Comparison of ENCODE assay signal across 16 cellular contexts in the genomic region with DNA sequence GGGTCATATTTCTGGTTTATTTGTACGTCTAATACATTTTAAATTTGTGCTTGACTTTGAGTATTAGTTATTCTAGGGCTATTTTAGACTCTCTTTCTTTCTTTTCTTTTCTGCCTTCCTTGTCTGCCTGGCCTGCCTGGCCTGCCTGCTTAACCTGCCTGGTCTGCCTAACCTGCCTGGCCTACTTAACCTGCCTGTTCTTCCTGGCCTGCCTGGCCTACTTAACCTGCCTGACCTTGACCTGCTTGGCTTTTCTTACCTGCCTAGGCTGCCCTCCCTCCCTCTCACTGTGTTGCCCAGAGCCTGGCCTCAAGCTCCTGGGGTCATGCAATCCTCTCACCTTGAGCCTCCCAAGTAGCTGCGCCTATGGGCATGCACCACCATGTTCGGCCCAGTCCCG.
DNase-seq lines count a peak whose midpoint lies in the region; ATAC-seq and TF ChIP-seq lines count a peak whose summit lies in the region.
"Had no signal": no experiment of that assay in that cellular context is flagged by ENCODE, and none has a peak within 500 bp of the region (broad histone marks: within the 10 kb centered on the region; RNA-seq: fewer than 3 reads in every experiment).

No MANE protein-coding gene starts in this region.

- H3K36me3 Mint-ChIP-seq in WTC11, result no peaks in the 10 kb centered on the region
- no peaks in the 10 kb centered on the region for H3K36me3 Mint-ChIP-seq in immature natural killer cell
- H3K36me3 Mint-ChIP-seq: CD8-positive, alpha-beta T cell had no signal

- POLR2A ChIA-PET in WTC11 (lab: Charles Lee), result no interaction called here

- peak; percentile 48; the same call in 1 of the 2 replicates for ATAC-seq in WTC11
- ATAC-seq in esophagus mucosa, result peak; percentile 92
- ATAC-seq: CD8-positive, alpha-beta T cell; K562 had no signal

- peaks cover 8% of the 10 kb centered on the region for H3K4me1 Mint-ChIP-seq in WTC11
- H3K4me1 Mint-ChIP-seq in immature natural killer cell, result no peaks in the 10 kb centered on the region

- H3K27ac Mint-ChIP-seq in WTC11 (no peak overlapping the region), immature natural killer cell (no peak overlapping the region)
- H3K27ac Mint-ChIP-seq: CD8-positive, alpha-beta T cell had no signal

- H3K4me3 Mint-ChIP-seq in WTC11, result no peak overlapping the region
- H3K4me3 Mint-ChIP-seq in immature natural killer cell, result no peak overlapping the region
- H3K4me3 Mint-ChIP-seq: CD8-positive, alpha-beta T cell had no signal

- H3K9me3 Mint-ChIP-seq in WTC11 (peaks cover 9% of the 10 kb centered on the region), immature natural killer cell (no peaks in the 10 kb centered on the region)
- H3K9me3 Mint-ChIP-seq: CD8-positive, alpha-beta T cell had no signal

- peak; percentile 25 for DNase-seq in NCI-H510A treated with DMSO at 0.1 percent for 48 hours (lab: John Stamatoyannopoulos, UW)
- no peak for DNase-seq in NCI-H510A (lab: John Stamatoyannopoulos, UW)
- no peak for DNase-seq in WTC11 (ENCODE audit: low spot score)
- no peak for DNase-seq in COLO829 (ENCODE audit: low spot score)
- no peak for DNase-seq in NCI-H1694 treated with DMSO at 0.1 percent for 48 hours (lab: John Stamatoyannopoulos, UW)
- no peak for DNase-seq in amniotic stem cell (lab: John Stamatoyannopoulos, UW)
- no peak for DNase-seq in immature natural killer cell
- DNase-seq: 8988T; CD8-positive, alpha-beta T cell; COR-L47; DMS79 treated with DMSO at 0.1 percent for 48 hours; GM23248; HCEC 1CT; IMR-90 had no signal

- no peak for TF ChIP-seq CTCF in WTC11 (IDR thresholded peaks at IDR 0.05)

- CTCF ChIA-PET in WTC11 (lab: Charles Lee), result no interaction called here

- H3K27me3 Mint-ChIP-seq in WTC11 (ENCODE audit: low read depth), result no peaks in the 10 kb centered on the region
- peaks cover 0 to 4% (median 3%) of the 10 kb centered on the region in 3 donors for H3K27me3 Mint-ChIP-seq in immature natural killer cell (ENCODE audit: low read depth in 3 of 3)

TF ChIP-seq in WTC11, 78 proteins besides CTCF, POLR2A, EP300 and RAD21:
- TF ChIP-seq ESRRA (CRISPR knock-in tag; IDR thresholded peaks at IDR 0.05; ENCODE audit: borderline replicate concordance) (peak; percentile 27; the same call in 1 of the 2 replicates), RORB (CRISPR knock-in tag; IDR thresholded peaks at IDR 0.05) (no peak)
- TF ChIP-seq, protein P1, sequence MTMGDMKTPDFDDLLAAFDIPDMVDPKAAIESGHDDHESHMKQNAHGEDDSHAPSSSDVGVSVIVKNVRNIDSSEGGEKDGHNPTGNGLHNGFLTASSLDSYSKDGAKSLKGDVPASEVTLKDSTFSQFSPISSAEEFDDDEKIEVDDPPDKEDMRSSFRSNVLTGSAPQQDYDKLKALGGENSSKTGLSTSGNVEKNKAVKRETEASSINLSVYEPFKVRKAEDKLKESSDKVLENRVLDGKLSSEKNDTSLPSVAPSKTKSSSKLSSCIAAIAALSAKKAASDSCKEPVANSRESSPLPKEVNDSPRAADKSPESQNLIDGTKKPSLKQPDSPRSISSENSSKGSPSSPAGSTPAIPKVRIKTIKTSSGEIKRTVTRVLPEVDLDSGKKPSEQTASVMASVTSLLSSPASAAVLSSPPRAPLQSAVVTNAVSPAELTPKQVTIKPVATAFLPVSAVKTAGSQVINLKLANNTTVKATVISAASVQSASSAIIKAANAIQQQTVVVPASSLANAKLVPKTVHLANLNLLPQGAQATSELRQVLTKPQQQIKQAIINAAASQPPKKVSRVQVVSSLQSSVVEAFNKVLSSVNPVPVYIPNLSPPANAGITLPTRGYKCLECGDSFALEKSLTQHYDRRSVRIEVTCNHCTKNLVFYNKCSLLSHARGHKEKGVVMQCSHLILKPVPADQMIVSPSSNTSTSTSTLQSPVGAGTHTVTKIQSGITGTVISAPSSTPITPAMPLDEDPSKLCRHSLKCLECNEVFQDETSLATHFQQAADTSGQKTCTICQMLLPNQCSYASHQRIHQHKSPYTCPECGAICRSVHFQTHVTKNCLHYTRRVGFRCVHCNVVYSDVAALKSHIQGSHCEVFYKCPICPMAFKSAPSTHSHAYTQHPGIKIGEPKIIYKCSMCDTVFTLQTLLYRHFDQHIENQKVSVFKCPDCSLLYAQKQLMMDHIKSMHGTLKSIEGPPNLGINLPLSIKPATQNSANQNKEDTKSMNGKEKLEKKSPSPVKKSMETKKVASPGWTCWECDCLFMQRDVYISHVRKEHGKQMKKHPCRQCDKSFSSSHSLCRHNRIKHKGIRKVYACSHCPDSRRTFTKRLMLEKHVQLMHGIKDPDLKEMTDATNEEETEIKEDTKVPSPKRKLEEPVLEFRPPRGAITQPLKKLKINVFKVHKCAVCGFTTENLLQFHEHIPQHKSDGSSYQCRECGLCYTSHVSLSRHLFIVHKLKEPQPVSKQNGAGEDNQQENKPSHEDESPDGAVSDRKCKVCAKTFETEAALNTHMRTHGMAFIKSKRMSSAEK (CRISPR knock-in tag; IDR thresholded peaks at IDR 0.05; ENCODE audit: borderline replicate concordance), result no peak
